In genomic region chr21:37639756-37640155, GRCh38 we compare ENCODE assay signal across 2 cellular contexts.
TF ChIP-seq lines count a peak whose summit lies in the region.

No MANE protein-coding gene starts in this region.

TF ChIP-seq in K562, 482 proteins besides CTCF, POLR2A, EP300 and RAD21 (continued from another document):
- TF ChIP-seq E2F3 (CRISPR knock-in tag; IDR thresholded peaks at IDR 0.05): no peak
- peak; percentile 78 for TF ChIP-seq ZNF766 (CRISPR knock-in tag; conservative IDR thresholded peaks at IDR 0.05)
- TF ChIP-seq TRIM24 (IDR thresholded peaks at IDR 0.05): no peak

TF ChIP-seq in endothelial cell of umbilical vein, 7 proteins besides CTCF, POLR2A, EP300 and RAD21:
- peak; percentile 53 for TF ChIP-seq GATA2 (IDR thresholded peaks at IDR 0.05; ENCODE audit: insufficient read depth, insufficient read length, low read depth, low read length)
- no peak for TF ChIP-seq MYC (IDR thresholded peaks at IDR 0.05; ENCODE audit: low read depth, low read length)
